Comparison of ENCODE assay signal across 8 cellular contexts in genomic region chr5:95813035-95813434, GRCh38. TPM values are rescaled to one million over a fixed set of nuclear protein-coding genes. Genes with fewer than 3 reads are reported as not detected.
DNase-seq lines count a peak whose midpoint lies in the region; ATAC-seq and TF ChIP-seq lines count a peak whose summit lies in the region.
"Not testable (repeated sequence)": the region's sequence is repeated elsewhere in the genome, so short reads cannot be mapped to it uniquely, and the experiment has no call there.
"Had no signal": no experiment of that assay in that cellular context is flagged by ENCODE, and none has a peak within 500 bp of the region (broad histone marks: within the 10 kb centered on the region; RNA-seq: fewer than 3 reads in every experiment).

No MANE protein-coding gene starts in this region.

- not testable (repeated sequence) for H3K9me3 ChIP-seq in effector memory CD4-positive, alpha-beta T cell (ENCODE audit: control insufficient read depth, low read length); parathyroid adenoma (ENCODE audit: control insufficient read depth, low read length)

- H3K36me3 ChIP-seq in effector memory CD4-positive, alpha-beta T cell (ENCODE audit: control insufficient read depth, insufficient read depth, low read length), result peaks cover 30% of the 10 kb centered on the region
- not testable (repeated sequence) for H3K36me3 ChIP-seq in parathyroid adenoma (ENCODE audit: control insufficient read depth, insufficient read depth, low read length)

- not testable (repeated sequence) for H3K27me3 ChIP-seq in effector memory CD4-positive, alpha-beta T cell (replicated peaks; ENCODE audit: control insufficient read depth, insufficient read depth, low read length, poor library complexity, severe bottlenecking); parathyroid adenoma (ENCODE audit: control insufficient read depth, insufficient read depth, low read length)

- H3K9me3 Mint-ChIP-seq in activated CD8-positive, alpha-beta T cell treated with anti-CD3 and anti-CD28 coated beads for 36 hours, result not testable (repeated sequence)

- not testable (repeated sequence) for H3K4me3 ChIP-seq in effector memory CD4-positive, alpha-beta T cell (ENCODE audit: insufficient read depth, low read depth, low read length, poor library complexity, severe bottlenecking); parathyroid adenoma (ENCODE audit: low read depth, low read length)

- not testable (repeated sequence) for TF ChIP-seq CTCF in C4-2B (conservative IDR thresholded peaks at IDR 0.05); activated CD8-positive, alpha-beta T cell treated with anti-CD3 and anti-CD28 coated beads for 36 hours (IDR thresholded peaks at IDR 0.05); parathyroid adenoma (IDR thresholded peaks at IDR 0.05)

- not testable (repeated sequence) for H2AFZ ChIP-seq in parathyroid adenoma

- peaks cover 19% of the 10 kb centered on the region for H3K36me3 Mint-ChIP-seq in activated CD8-positive, alpha-beta T cell treated with anti-CD3 and anti-CD28 coated beads for 36 hours (ENCODE audit: low read depth)

- H3K4me1 ChIP-seq in effector memory CD4-positive, alpha-beta T cell (ENCODE audit: control insufficient read depth, insufficient read depth, low read length, poor library complexity, severe bottlenecking), result peaks cover 74% of the 10 kb centered on the region
- H3K4me1 ChIP-seq in parathyroid adenoma, result peaks cover 72% of the 10 kb centered on the region

- H3K27me3 Mint-ChIP-seq in activated CD8-positive, alpha-beta T cell treated with anti-CD3 and anti-CD28 coated beads for 36 hours, result not testable (repeated sequence)

- CTCF ChIA-PET in activated CD8-positive, alpha-beta T cell treated with anti-CD3 and anti-CD28 coated beads for 36 hours (lab: Charles Lee), result interaction anchor here (1.0 to 4.8 kb wide), 4 partner anchors 8 to 33 kb away, joined by 3 to 19 read pairs (median 12); partner anchors contain the start of gene GLRX

- H3K4me3 Mint-ChIP-seq in activated CD8-positive, alpha-beta T cell treated with anti-CD3 and anti-CD28 coated beads for 36 hours, result not testable (repeated sequence)

- intact Hi-C loops in activated CD8-positive, alpha-beta T cell treated with anti-CD3 and anti-CD28 coated beads for 36 hours (cut with micrococcal nuclease), result not testable (repeated sequence)

- ATAC-seq in activated CD8-positive, alpha-beta T cell treated with anti-CD3 and anti-CD28 coated beads for 36 hours, result not testable (repeated sequence)
- peak; percentile 30 for ATAC-seq in left lobe of liver

- H3K4me2 ChIP-seq in parathyroid adenoma (ENCODE audit: low read length), result not testable (repeated sequence)

- not testable (repeated sequence) for H3K9ac ChIP-seq in parathyroid adenoma

- peaks cover 89% of the 10 kb centered on the region for H3K4me1 Mint-ChIP-seq in activated CD8-positive, alpha-beta T cell treated with anti-CD3 and anti-CD28 coated beads for 36 hours (ENCODE audit: low read depth)

- H3K27ac Mint-ChIP-seq in activated CD8-positive, alpha-beta T cell treated with anti-CD3 and anti-CD28 coated beads for 36 hours, result peak overlapping the region; percentile 16

- H3K27ac ChIP-seq in C4-2B, result 0 out of 2 replicates have a peak overlapping the region, but pooled peaks have one; percentile 2
- H3K27ac ChIP-seq in effector memory CD4-positive, alpha-beta T cell (ENCODE audit: insufficient read depth, low read length, poor library complexity, severe bottlenecking), result peak overlapping the region; percentile 6
- peak overlapping the region; percentile 91 for H3K27ac ChIP-seq in parathyroid adenoma

- peak; percentile 39 for DNase-seq in LoVo (ENCODE audit: low spot score)
- not testable (repeated sequence) for DNase-seq in activated CD8-positive, alpha-beta T cell treated with anti-CD3 and anti-CD28 coated beads for 36 hours; effector memory CD4-positive, alpha-beta T cell; left lobe of liver (ENCODE audit: low spot score)
- peak; percentile 62 for DNase-seq in mucosa of gallbladder (ENCODE audit: low spot score)

- not testable (repeated sequence) for H3K79me2 ChIP-seq in parathyroid adenoma

- POLR2A ChIA-PET in activated CD8-positive, alpha-beta T cell treated with anti-CD3 and anti-CD28 coated beads for 36 hours (lab: Charles Lee), result interaction anchor here (1.1 to 8.9 kb wide), 2 partner anchors 8 to 166 kb away, joined by 3 to 102 read pairs; partner anchors contain the start of genes GLRX and RFESD

RNA-seq across cellular contexts. Expression of gene GLRX, which starts 9.5 kb away (rescaled TPM):
- 10 to 100 TPM; 28.4 to 32.6 TPM for total RNA-seq in activated CD8-positive, alpha-beta T cell treated with anti-CD3 and anti-CD28 coated beads for 36 hours
- total RNA-seq in left lobe of liver, result 41.3 TPM
- 64.4 TPM for total RNA-seq in mucosa of gallbladder
- total RNA-seq: G401 had no signal

Comparison
In these comparisons a context has a peak if more than half of its experiments do, and no peak if none do; other contexts are left out.
1. H3K27ac ChIP-seq: peak in every context shown above with its lines; median percentile 91 in parathyroid adenoma; 6 in effector memory CD4-positive, alpha-beta T cell; 2 in C4-2B.